ENCODE assay signal across 8 cellular contexts in genomic region chr14:73644531-73645247, GRCh38. TPM values are rescaled to one million over a fixed set of nuclear protein-coding genes. Genes with fewer than 3 reads are reported as not detected.
DNase-seq lines count a peak whose midpoint lies in the region; ATAC-seq lines count a peak whose summit lies in the region.

TSS of gene DNAL1 (plus strand) at chr14:73644986. CDS start at chr14:73645040, 54 bp downstream.

- peak within 1 kb of the TSS; percentile 87 for H3K4me3 Mint-ChIP-seq in activated CD4-positive, alpha-beta T cell treated with anti-CD3 and anti-CD28 coated beads, Interleukin-2, amount 10 ng/mL, durations not matched to agents 24 days and 14 days

- no peaks in the 10 kb centered on the region for H3K9me3 Mint-ChIP-seq in activated CD4-positive, alpha-beta T cell treated with anti-CD3 and anti-CD28 coated beads, Interleukin-2, amount 10 ng/mL, durations not matched to agents 24 days and 14 days

- no peaks in the 10 kb centered on the region for H3K36me3 Mint-ChIP-seq in activated CD4-positive, alpha-beta T cell treated with anti-CD3 and anti-CD28 coated beads, Interleukin-2, amount 10 ng/mL, durations not matched to agents 24 days and 14 days (ENCODE audit: low read depth)

- no peaks in the 10 kb centered on the region for H3K9me3 ChIP-seq in BLaER1

- H3K4me3 ChIP-seq in BLaER1, result peak within 1 kb of the TSS; percentile 87

- peak within 1 kb of the TSS; percentile 92 for H3K4me2 ChIP-seq in BLaER1

- H3K4me1 ChIP-seq in BLaER1, result peaks cover 17% of the 10 kb centered on the region

- no peaks in the 10 kb centered on the region for H3K27me3 ChIP-seq in BLaER1

- H3K27ac Mint-ChIP-seq in activated CD4-positive, alpha-beta T cell treated with anti-CD3 and anti-CD28 coated beads, Interleukin-2, amount 10 ng/mL, durations not matched to agents 24 days and 14 days, result peak within 1 kb of the TSS; percentile 71

- peak; percentile 96 for ATAC-seq in GM19328 (IDR thresholded peaks at IDR 0.05; ENCODE audit: unreplicated experiment)
- peak; percentile 91 for ATAC-seq in HG03469 (IDR thresholded peaks at IDR 0.05; ENCODE audit: unreplicated experiment)

- no peaks in the 10 kb centered on the region for H3K36me3 ChIP-seq in BLaER1

- no peaks in the 10 kb centered on the region for H4K20me1 ChIP-seq in BLaER1

- peak within 1 kb of the TSS; percentile 79 for H3K27ac ChIP-seq in BLaER1

- H3K27me3 Mint-ChIP-seq in activated CD4-positive, alpha-beta T cell treated with anti-CD3 and anti-CD28 coated beads, Interleukin-2, amount 10 ng/mL, durations not matched to agents 24 days and 14 days, result no peaks in the 10 kb centered on the region

- H3K4me1 Mint-ChIP-seq in activated CD4-positive, alpha-beta T cell treated with anti-CD3 and anti-CD28 coated beads, Interleukin-2, amount 10 ng/mL, durations not matched to agents 24 days and 14 days, result peaks cover 12% of the 10 kb centered on the region

- H3K9ac ChIP-seq in BLaER1, result peak within 1 kb of the TSS; percentile 80

- intact Hi-C loops in activated CD4-positive, alpha-beta T cell treated with anti-CD3 and anti-CD28 coated beads, Interleukin-2, amount 10 ng/mL, durations not matched to agents 24 days and 14 days (cut with micrococcal nuclease), result loop anchor here (2.0 kb wide), 1 partner anchor 68 kb away; no protein-coding TSS in a partner anchor

- DNase-seq in NCI-H526 (lab: John Stamatoyannopoulos, UW) (peak; percentile 85 to 96), cortex of kidney (lab: John Stamatoyannopoulos, UW) (peak; percentile 42), left kidney (ENCODE audit: low read depth, low spot score) (peak; percentile 98)
- DNase-seq in activated CD4-positive, alpha-beta T cell treated with anti-CD3 and anti-CD28 coated beads, Interleukin-2, amount 10 ng/mL, durations not matched to agents 24 days and 14 days, result peak; percentile 98
- peak; percentile 92 for DNase-seq in stimulated activated CD4-positive, alpha-beta T cell treated with anti-CD3 and anti-CD28 coated beads, Interleukin-1b, Interleukin-23, amount 100 ng/mL, for 48 hours

RNA-seq across cellular contexts. Expression of gene DNAL1, which starts in this region (rescaled TPM):
- total RNA-seq in activated CD4-positive, alpha-beta T cell treated with anti-CD3 and anti-CD28 coated beads, Interleukin-2, amount 10 ng/mL, durations not matched to agents 24 days and 14 days, result 6.6 and 6.8 TPM in 2 replicates

Comparison
In these comparisons a context has a peak if more than half of its experiments do, and no peak if none do; other contexts are left out.
1. Peak in every context shown above with its lines: DNase-seq, ATAC-seq, H3K4me3 ChIP-seq and H3K27ac ChIP-seq.
2. DNase-seq: peak in every context shown above with its lines; median percentile 98 in activated CD4-positive, alpha-beta T cell treated with anti-CD3 and anti-CD28 coated beads, Interleukin-2, amount 10 ng/mL, durations not matched to agents 24 days and 14 days; 98 in left kidney; 92 in stimulated activated CD4-positive, alpha-beta T cell treated with anti-CD3 and anti-CD28 coated beads, Interleukin-1b, Interleukin-23, amount 100 ng/mL, for 48 hours; 90 in NCI-H526; 42 in cortex of kidney.